ENCODE assay signal across 2 cellular contexts in genomic region chr12:105985383-105985782, GRCh38.
TF ChIP-seq lines count a peak whose summit lies in the region.

No MANE protein-coding gene starts in this region.

TF ChIP-seq in IMR-90, 13 proteins besides CTCF, POLR2A, EP300 and RAD21:
- TF ChIP-seq, protein P1, sequence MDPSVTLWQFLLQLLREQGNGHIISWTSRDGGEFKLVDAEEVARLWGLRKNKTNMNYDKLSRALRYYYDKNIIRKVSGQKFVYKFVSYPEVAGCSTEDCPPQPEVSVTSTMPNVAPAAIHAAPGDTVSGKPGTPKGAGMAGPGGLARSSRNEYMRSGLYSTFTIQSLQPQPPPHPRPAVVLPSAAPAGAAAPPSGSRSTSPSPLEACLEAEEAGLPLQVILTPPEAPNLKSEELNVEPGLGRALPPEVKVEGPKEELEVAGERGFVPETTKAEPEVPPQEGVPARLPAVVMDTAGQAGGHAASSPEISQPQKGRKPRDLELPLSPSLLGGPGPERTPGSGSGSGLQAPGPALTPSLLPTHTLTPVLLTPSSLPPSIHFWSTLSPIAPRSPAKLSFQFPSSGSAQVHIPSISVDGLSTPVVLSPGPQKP (IDR thresholded peaks at IDR 0.05; ENCODE audit: borderline replicate concordance, low read depth, low read length) = no peak
- TF ChIP-seq MAZ (IDR thresholded peaks at IDR 0.05; ENCODE audit: borderline replicate concordance, low read depth, low read length) = no peak
- TF ChIP-seq CHD1 (IDR thresholded peaks at IDR 0.05; ENCODE audit: low read depth, low read length) = no peak
- no peak for TF ChIP-seq RFX5 (IDR thresholded peaks at IDR 0.05; ENCODE audit: low read depth, low read length)
- no peak for TF ChIP-seq FOS (IDR thresholded peaks at IDR 0.05; ENCODE audit: low read depth, low read length)
- TF ChIP-seq SMC3 (IDR thresholded peaks at IDR 0.05; ENCODE audit: low read depth, low read length) = no peak
- TF ChIP-seq RCOR1 (IDR thresholded peaks at IDR 0.05; ENCODE audit: insufficient replicate concordance, low read length) = no peak
- no peak for TF ChIP-seq NFE2L2 (IDR thresholded peaks at IDR 0.05; ENCODE audit: low read depth, low read length)
- no peak for TF ChIP-seq MAFK (IDR thresholded peaks at IDR 0.05; ENCODE audit: low read depth, low read length)
- TF ChIP-seq, protein P2, sequence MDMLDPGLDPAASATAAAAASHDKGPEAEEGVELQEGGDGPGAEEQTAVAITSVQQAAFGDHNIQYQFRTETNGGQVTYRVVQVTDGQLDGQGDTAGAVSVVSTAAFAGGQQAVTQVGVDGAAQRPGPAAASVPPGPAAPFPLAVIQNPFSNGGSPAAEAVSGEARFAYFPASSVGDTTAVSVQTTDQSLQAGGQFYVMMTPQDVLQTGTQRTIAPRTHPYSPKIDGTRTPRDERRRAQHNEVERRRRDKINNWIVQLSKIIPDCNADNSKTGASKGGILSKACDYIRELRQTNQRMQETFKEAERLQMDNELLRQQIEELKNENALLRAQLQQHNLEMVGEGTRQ (IDR thresholded peaks at IDR 0.05; ENCODE audit: low read depth, low read length) = no peak
- no peak for TF ChIP-seq CEBPB (IDR thresholded peaks at IDR 0.05; ENCODE audit: low read depth, low read length)
- no peak for TF ChIP-seq BHLHE40 (IDR thresholded peaks at IDR 0.05; ENCODE audit: low read depth, low read length)
- TF ChIP-seq MXI1 (IDR thresholded peaks at IDR 0.05; ENCODE audit: borderline replicate concordance, low read depth, low read length) = no peak

TF ChIP-seq in GM12878, 131 proteins besides CTCF, POLR2A, EP300 and RAD21:
- TF ChIP-seq ZBTB40 (IDR thresholded peaks at IDR 0.05; ENCODE audit: borderline replicate concordance) = peak; percentile 58
- TF ChIP-seq POLR2AphosphoS2 (IDR thresholded peaks at IDR 0.05; ENCODE audit: low read depth, low read length) = no peak
- TF ChIP-seq, protein P3, sequence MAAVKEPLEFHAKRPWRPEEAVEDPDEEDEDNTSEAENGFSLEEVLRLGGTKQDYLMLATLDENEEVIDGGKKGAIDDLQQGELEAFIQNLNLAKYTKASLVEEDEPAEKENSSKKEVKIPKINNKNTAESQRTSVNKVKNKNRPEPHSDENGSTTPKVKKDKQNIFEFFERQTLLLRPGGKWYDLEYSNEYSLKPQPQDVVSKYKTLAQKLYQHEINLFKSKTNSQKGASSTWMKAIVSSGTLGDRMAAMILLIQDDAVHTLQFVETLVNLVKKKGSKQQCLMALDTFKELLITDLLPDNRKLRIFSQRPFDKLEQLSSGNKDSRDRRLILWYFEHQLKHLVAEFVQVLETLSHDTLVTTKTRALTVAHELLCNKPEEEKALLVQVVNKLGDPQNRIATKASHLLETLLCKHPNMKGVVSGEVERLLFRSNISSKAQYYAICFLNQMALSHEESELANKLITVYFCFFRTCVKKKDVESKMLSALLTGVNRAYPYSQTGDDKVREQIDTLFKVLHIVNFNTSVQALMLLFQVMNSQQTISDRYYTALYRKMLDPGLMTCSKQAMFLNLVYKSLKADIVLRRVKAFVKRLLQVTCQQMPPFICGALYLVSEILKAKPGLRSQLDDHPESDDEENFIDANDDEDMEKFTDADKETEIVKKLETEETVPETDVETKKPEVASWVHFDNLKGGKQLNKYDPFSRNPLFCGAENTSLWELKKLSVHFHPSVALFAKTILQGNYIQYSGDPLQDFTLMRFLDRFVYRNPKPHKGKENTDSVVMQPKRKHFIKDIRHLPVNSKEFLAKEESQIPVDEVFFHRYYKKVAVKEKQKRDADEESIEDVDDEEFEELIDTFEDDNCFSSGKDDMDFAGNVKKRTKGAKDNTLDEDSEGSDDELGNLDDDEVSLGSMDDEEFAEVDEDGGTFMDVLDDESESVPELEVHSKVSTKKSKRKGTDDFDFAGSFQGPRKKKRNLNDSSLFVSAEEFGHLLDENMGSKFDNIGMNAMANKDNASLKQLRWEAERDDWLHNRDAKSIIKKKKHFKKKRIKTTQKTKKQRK (IDR thresholded peaks at IDR 0.05; ENCODE audit: low read depth, low read length) = no peak
- TF ChIP-seq, protein P4, sequence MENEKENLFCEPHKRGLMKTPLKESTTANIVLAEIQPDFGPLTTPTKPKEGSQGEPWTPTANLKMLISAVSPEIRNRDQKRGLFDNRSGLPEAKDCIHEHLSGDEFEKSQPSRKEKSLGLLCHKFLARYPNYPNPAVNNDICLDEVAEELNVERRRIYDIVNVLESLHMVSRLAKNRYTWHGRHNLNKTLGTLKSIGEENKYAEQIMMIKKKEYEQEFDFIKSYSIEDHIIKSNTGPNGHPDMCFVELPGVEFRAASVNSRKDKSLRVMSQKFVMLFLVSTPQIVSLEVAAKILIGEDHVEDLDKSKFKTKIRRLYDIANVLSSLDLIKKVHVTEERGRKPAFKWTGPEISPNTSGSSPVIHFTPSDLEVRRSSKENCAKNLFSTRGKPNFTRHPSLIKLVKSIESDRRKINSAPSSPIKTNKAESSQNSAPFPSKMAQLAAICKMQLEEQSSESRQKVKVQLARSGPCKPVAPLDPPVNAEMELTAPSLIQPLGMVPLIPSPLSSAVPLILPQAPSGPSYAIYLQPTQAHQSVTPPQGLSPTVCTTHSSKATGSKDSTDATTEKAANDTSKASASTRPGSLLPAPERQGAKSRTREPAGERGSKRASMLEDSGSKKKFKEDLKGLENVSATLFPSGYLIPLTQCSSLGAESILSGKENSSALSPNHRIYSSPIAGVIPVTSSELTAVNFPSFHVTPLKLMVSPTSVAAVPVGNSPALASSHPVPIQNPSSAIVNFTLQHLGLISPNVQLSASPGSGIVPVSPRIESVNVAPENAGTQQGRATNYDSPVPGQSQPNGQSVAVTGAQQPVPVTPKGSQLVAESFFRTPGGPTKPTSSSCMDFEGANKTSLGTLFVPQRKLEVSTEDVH (IDR thresholded peaks at IDR 0.05; ENCODE audit: low read depth, partially characterized antibody) = no peak
TF ChIP-seq in GM12878: peak in this region for 1.
